ENCODE assay signal across 1 cellular context in genomic region chr15:60853077-60853476, GRCh38.
TF ChIP-seq lines count a peak whose summit lies in the region.

No MANE protein-coding gene starts in this region.

TF ChIP-seq in HEK293T, 16 proteins besides CTCF, POLR2A, EP300 and RAD21 (continued from another document):
- TF ChIP-seq PKNOX1 (IDR thresholded peaks at IDR 0.05), result no peak
